Comparison of ENCODE assay signal across 8 cellular contexts in the genomic region with DNA sequence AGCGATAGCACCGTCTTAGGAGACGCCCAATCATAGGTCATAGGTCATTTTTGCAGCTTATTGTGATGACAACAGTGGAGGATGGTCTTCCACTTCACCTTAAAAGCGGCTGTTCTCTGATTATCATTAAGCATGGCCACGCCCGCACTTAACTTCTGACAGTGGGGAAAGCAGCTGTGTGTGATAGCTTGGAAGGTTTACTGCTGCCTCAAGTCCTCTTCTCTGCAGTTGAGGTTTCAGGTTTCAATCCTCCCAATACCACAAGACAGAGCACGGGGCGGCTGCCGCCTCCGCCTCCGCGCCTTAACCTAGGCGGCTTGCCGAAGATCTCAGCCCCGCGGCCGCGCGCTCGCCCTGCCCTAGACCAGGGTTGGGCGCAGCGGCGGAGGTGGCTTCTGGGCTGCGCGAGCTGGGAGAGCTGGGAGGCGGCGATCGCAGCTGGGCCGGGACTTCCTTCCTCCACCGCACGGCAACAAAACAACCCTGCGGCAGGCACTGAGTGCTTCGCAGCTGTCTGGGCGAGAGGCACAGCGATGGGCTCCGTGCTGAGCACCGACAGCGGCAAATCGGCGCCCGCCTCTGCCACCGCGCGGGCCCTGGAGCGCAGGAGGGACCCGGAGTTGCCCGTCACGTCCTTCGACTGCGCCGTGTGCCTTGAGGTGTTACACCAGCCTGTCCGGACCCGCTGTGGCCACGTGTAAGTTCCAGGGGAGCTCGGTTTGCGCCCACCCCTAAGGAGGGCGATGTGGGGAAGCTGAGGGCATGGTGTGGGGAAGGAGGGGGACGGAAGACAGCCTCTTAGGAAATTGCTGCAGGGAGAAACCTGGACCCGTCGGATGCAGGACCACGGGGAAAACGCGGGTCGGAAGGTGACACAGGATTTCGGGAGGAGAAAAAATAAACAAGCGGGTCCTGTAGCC. TPM values are rescaled to one million over a fixed set of nuclear protein-coding genes. Genes with fewer than 3 reads are reported as not detected.
DNase-seq lines count a peak whose midpoint lies in the region; ATAC-seq and TF ChIP-seq lines count a peak whose summit lies in the region.

Gene RNF125 (plus strand): TSS at position 495 of the 920 bp plus-strand sequence. CDS start 39 bp downstream, at position 534.

- H3K27me3 ChIP-seq in adipocyte (replicated peaks; ENCODE audit: control insufficient read depth, insufficient read depth, low read length) = peaks cover 4% of the 10 kb centered on the region

- H3K27me3 Mint-ChIP-seq in T-cell = no peaks in the 10 kb centered on the region
- peaks cover 3% of the 10 kb centered on the region for H3K27me3 Mint-ChIP-seq in progenitor cell of endocrine pancreas

- peak within 1 kb of the TSS; percentile 99 to 100 (median 99) for H3K4me3 Mint-ChIP-seq in T-cell
- peak within 1 kb of the TSS; percentile 88 for H3K4me3 Mint-ChIP-seq in progenitor cell of endocrine pancreas (ENCODE audit: low read depth)

- CTCF ChIA-PET in T-cell (lab: Charles Lee) = interaction anchor here (0.5 to 3.1 kb wide), 12 partner anchors 11 to 94 kb away, joined by 3 to 38 read pairs (median 6); partner anchors contain the start of genes RNF138 (in 1 of the 2) and TRAPPC8 (in 1 of the 2)

- H3K36me3 Mint-ChIP-seq in T-cell (peaks cover 13% of the 10 kb centered on the region), progenitor cell of endocrine pancreas (ENCODE audit: insufficient read depth) (no peaks in the 10 kb centered on the region)

- no peaks in the 10 kb centered on the region for H3K36me3 ChIP-seq in adipocyte (ENCODE audit: control insufficient read depth, insufficient read depth, low read length, severe bottlenecking)

- H3K4me3 ChIP-seq in GM12864 (ENCODE audit: low read depth, low read length) (peak within 1 kb of the TSS; percentile 63), adipocyte (ENCODE audit: low read length) (peak within 1 kb of the TSS; percentile 86)

- peak within 1 kb of the TSS; percentile 90 for H3K9ac ChIP-seq in adipocyte (ENCODE audit: low read length)

- peaks cover 3% of the 10 kb centered on the region for H3K4me1 ChIP-seq in adipocyte (ENCODE audit: control insufficient read depth, insufficient read depth, low read length)

- H3K9me3 ChIP-seq in adipocyte (ENCODE audit: control insufficient read depth, low read length) = no peaks in the 10 kb centered on the region

- ATAC-seq in HG02610 (IDR thresholded peaks at IDR 0.05; ENCODE audit: unreplicated experiment) (peak; percentile 91), T-cell (replicated peaks in 1 of 4) (peak; percentile 75 to 84 (median 82)), left ventricle myocardium superior (peak; percentile 97)

- H3K27ac Mint-ChIP-seq in T-cell = peak within 1 kb of the TSS; percentile 98 to 99
- H3K27ac Mint-ChIP-seq in progenitor cell of endocrine pancreas = peak within 1 kb of the TSS; percentile 96

- H3K4me1 Mint-ChIP-seq in T-cell (peaks cover 45 to 64% (median 49%) of the 10 kb centered on the region in 3 donors), progenitor cell of endocrine pancreas (ENCODE audit: low read depth) (peaks cover 22% of the 10 kb centered on the region)

- H3K9me3 Mint-ChIP-seq in T-cell (no peaks in the 10 kb centered on the region), progenitor cell of endocrine pancreas (ENCODE audit: low read depth) (no peaks in the 10 kb centered on the region)

- intact Hi-C loops in left ventricle myocardium superior (cut with micrococcal nuclease) = no loop called here

- DNase-seq in GM12864 (ENCODE audit: low read depth) (peak; percentile 82), NCI-H1092 treated with DMSO at 0.1 percent for 48 hours (lab: John Stamatoyannopoulos, UW) (peak; percentile 61), T-cell (peak; percentile 86 to 96 (median 90)), adipocyte (ENCODE audit: low read depth) (peak; percentile 84), left ventricle myocardium superior (peak; percentile 89), progenitor cell of endocrine pancreas (ENCODE audit: low spot score, unreplicated experiment) (peak; percentile 73), ureter (ENCODE audit: low spot score) (peak; percentile 75)

- POLR2A ChIA-PET in T-cell (lab: Charles Lee) = interaction anchor here (0.5 to 2.5 kb wide), 29 partner anchors 10 to 105 kb away, joined by 3 to 65 read pairs (median 4); partner anchors contain the start of genes RNF138 (in 2 of the 2) and TRAPPC8 (in 2 of the 2)

- no peak for TF ChIP-seq CTCF in GM12864 (IDR thresholded peaks at IDR 0.05; ENCODE audit: low read depth, low read length, missing control alignments)
- no peak for TF ChIP-seq CTCF in progenitor cell of endocrine pancreas (IDR thresholded peaks at IDR 0.05; ENCODE audit: unreplicated experiment)

RNA-seq across cellular contexts. Expression of gene RNF125, which starts in this region (rescaled TPM):
- total RNA-seq in T-cell = 10 to 100 TPM; 33.6 to 70.1 (median 37.4) TPM
- total RNA-seq in left ventricle myocardium superior = 3.4 TPM
- total RNA-seq in progenitor cell of endocrine pancreas = 2.6 and 2.8 TPM in 2 replicates
- total RNA-seq in ureter = 9.2 TPM

Comparison
In these comparisons a context has a peak if more than half of its experiments do, and no peak if none do; other contexts are left out.
1. Peak in every context shown above with its lines: DNase-seq, ATAC-seq and H3K4me3 ChIP-seq.